8 cellular contexts compared by ENCODE assay signal in genomic region chr20:44683263-44684046, GRCh38. TPM values are rescaled to one million over a fixed set of nuclear protein-coding genes. Genes with fewer than 3 reads are reported as not detected.
A peak's percentile ranks its signal among the peaks of the same experiment; 100 is the strongest.
DNase-seq lines count a peak whose midpoint lies in the region; ATAC-seq and TF ChIP-seq lines count a peak whose summit lies in the region.

No MANE protein-coding gene starts in this region.

- H3K36me3 ChIP-seq in mucosa of descending colon (ENCODE audit: low read depth) (no peaks in the 10 kb centered on the region), testis (ENCODE audit: low read depth, missing control alignments) (no peaks in the 10 kb centered on the region), aorta (ENCODE audit: control insufficient read depth in 1 of 2, insufficient read depth in 2 of 2, low read length in 1 of 2) (no peaks in the 10 kb centered on the region)

- no peak for DNase-seq in AG09319 (ENCODE audit: extremely low read depth, low read depth)
- DNase-seq in GM19238 (ENCODE audit: insufficient read length, low spot score) = peak; percentile 72
- DNase-seq in NCI-H1694 treated with DMSO at 0.1 percent for 48 hours (lab: John Stamatoyannopoulos, UW) = peak; percentile 36
- no peak for DNase-seq in chondrocyte (ENCODE audit: low spot score)
- peak in 2 of 3 donors; percentile 62 to 82 for DNase-seq in mucosa of descending colon
- peak; percentile 67 for DNase-seq in testis
- no peak for DNase-seq in aorta

- H3K9me3 ChIP-seq in mucosa of descending colon (no peaks in the 10 kb centered on the region), testis (no peaks in the 10 kb centered on the region), aorta (ENCODE audit: control insufficient read depth, low read length) (no peaks in the 10 kb centered on the region)

- peaks cover 2% of the 10 kb centered on the region for H3K36me3 Mint-ChIP-seq in chondrocyte (ENCODE audit: low read depth)

- H3K9me3 Mint-ChIP-seq in chondrocyte (ENCODE audit: low read depth) = peaks cover 3% of the 10 kb centered on the region

- H3K27ac Mint-ChIP-seq in chondrocyte (ENCODE audit: unreplicated experiment) = no peak overlapping the region

- intact Hi-C loops in mucosa of descending colon (cut with DNase I, micrococcal nuclease) = loop anchor here in 1 of 2 donors (2.0 to 10.0 kb wide), 2 partner anchors 49 to 181 kb away; no protein-coding TSS in a partner anchor
- intact Hi-C loops in testis (cut with DNase I; ENCODE audit: low total_unique reads) = loop anchor here (5.0 kb wide), 1 partner anchor 49 kb away; no protein-coding TSS in a partner anchor
- intact Hi-C loops in aorta (cut with DNase I) = loop anchor here in 1 of 2 donors (2.0 to 5.0 kb wide), 2 partner anchors 184 to 295 kb away; no protein-coding TSS in a partner anchor

- H3K4me1 ChIP-seq in mucosa of descending colon (ENCODE audit: low read depth) (no peaks in the 10 kb centered on the region), testis (peaks cover 10% of the 10 kb centered on the region), aorta (ENCODE audit: control insufficient read depth in 1 of 2, insufficient read depth in 2 of 2, low read length in 2 of 2) (no peaks in the 10 kb centered on the region)

- H3K4me3 ChIP-seq in WI38 (ENCODE audit: low read depth, low read length) (no peak overlapping the region), mucosa of descending colon (no peak overlapping the region), testis (no peak overlapping the region), aorta (ENCODE audit: low read length in 2 of 2) (no peak overlapping the region)

- ATAC-seq in mucosa of descending colon = peak; percentile 81
- ATAC-seq in aorta (ENCODE audit: low FRiP score) = no peak

- no peak for TF ChIP-seq POLR2A in testis (IDR thresholded peaks at IDR 0.05)

- 50 to 75% methylated on average over 10 of the region's 10 CpGs for WGBS in testis, 2 donors
- 37 to 63% methylated on average over 10 of the region's 10 CpGs for WGBS in aorta, 2 donors

- peak; percentile 49 for TF ChIP-seq CTCF in AG09319 (IDR thresholded peaks at IDR 0.05; ENCODE audit: low read depth, low read length)
- peak; percentile 63 for TF ChIP-seq CTCF in WI38 (IDR thresholded peaks at IDR 0.05; ENCODE audit: low read depth, low read length)
- peak; percentile 85 for TF ChIP-seq CTCF in chondrocyte (IDR thresholded peaks at IDR 0.05)
- TF ChIP-seq CTCF in mucosa of descending colon (IDR thresholded peaks at IDR 0.05) = peak; percentile 68
- TF ChIP-seq CTCF in testis (IDR thresholded peaks at IDR 0.05) = peak; percentile 23 to 60 (median 34)

- H3K27me3 Mint-ChIP-seq in chondrocyte (ENCODE audit: low read depth) = no peaks in the 10 kb centered on the region

- peaks cover 14% of the 10 kb centered on the region for H3K4me1 Mint-ChIP-seq in chondrocyte (ENCODE audit: low read depth)

- no peaks in the 10 kb centered on the region for H3K27me3 ChIP-seq in testis
- no peaks in the 10 kb centered on the region for H3K27me3 ChIP-seq in aorta (ENCODE audit: control insufficient read depth in 1 of 2, insufficient read depth in 2 of 2, low read length in 1 of 2)

- no peak overlapping the region for H3K4me3 Mint-ChIP-seq in chondrocyte (ENCODE audit: unreplicated experiment)

- H3K27ac ChIP-seq in testis (no peak overlapping the region), aorta (ENCODE audit: low read depth in 1 of 2, low read length in 2 of 2) (no peak overlapping the region)

RNA-seq across cellular contexts. Expression of gene CCN5, which starts 31.7 kb away (rescaled TPM):
- total RNA-seq in chondrocyte = 1.6 to 1.7 TPM (median 1.7 TPM) in 3 replicates
- 1 to 10 TPM; 1.7 to 6.3 (median 4.2) TPM for total RNA-seq in mucosa of descending colon
- total RNA-seq in testis = 100 to 1,000 TPM in 1 of 2 donors, 10 to 100 TPM in 1; 37.0 to 152 TPM
- 52.0 TPM for polyA plus RNA-seq in testis (ENCODE audit: insufficient read depth, low read depth, low replicate concordance)
- total RNA-seq in aorta = 100 to 1,000 TPM in 1 of 2 donors, 10 to 100 TPM in 1; 59.4 to 186 TPM
- polyA plus RNA-seq in aorta = 100 to 1,000 TPM in 1 of 2 donors, 10 to 100 TPM in 1; 93.1 to 137 TPM

RNA-seq across cellular contexts. Expression of gene ADA, which starts 32.0 kb away (rescaled TPM):
- 10.6 to 12.1 TPM (median 11.4 TPM) in 3 replicates for total RNA-seq in chondrocyte
- 1 to 10 TPM; 2.2 to 6.9 (median 5.9) TPM for total RNA-seq in mucosa of descending colon
- total RNA-seq in testis = 10 to 100 TPM; 10.0 to 11.2 TPM
- polyA plus RNA-seq in testis (ENCODE audit: insufficient read depth, low read depth, low replicate concordance) = 8.2 TPM
- 10 to 100 TPM in 1 of 2 donors, 1 to 10 TPM in 1; 6.1 to 16.4 TPM for total RNA-seq in aorta
- 10 to 100 TPM in 1 of 2 donors, 1 to 10 TPM in 1; 2.8 to 15.3 TPM for polyA plus RNA-seq in aorta

Comparison
In these comparisons a context has a peak if more than half of its experiments do, and no peak if none do; other contexts are left out.
1. DNase-seq: peak in GM19238 (single experiment), NCI-H1694 treated with DMSO at 0.1 percent for 48 hours (single experiment), mucosa of descending colon (2 of 3) and testis (single experiment); none in AG09319 (single experiment), chondrocyte (single experiment) and aorta (0 of 2).
2. CTCF ChIP-seq: peak in every context shown above with its lines; median percentile 85 in chondrocyte; 68 in mucosa of descending colon; 63 in WI38; 49 in AG09319; 34 in testis.
3. RNA of gene CCN5, which starts 31.7 kb away (total RNA-seq): 59.4 to 186 TPM in aorta and 37.0 to 152 TPM in testis; 1.7 to 6.3 TPM in mucosa of descending colon and 1.6 to 1.7 TPM in chondrocyte; every median in the first group is over 4 times any median in the second.